ENCODE assay signal across 8 cellular contexts in genomic region chr6:8983202-8983688, GRCh38.
DNase-seq lines count a peak whose midpoint lies in the region; ATAC-seq, FAIRE-seq and TF ChIP-seq lines count a peak whose summit lies in the region.

No MANE protein-coding gene starts in this region.

- POLR2A ChIA-PET in HepG2 (lab: Yijun Ruan, JAX): interaction anchor here (1.0 kb wide), 1 partner anchor 1451 kb away, joined by 3 read pairs; no protein-coding TSS in a partner anchor

- H3K4me3 ChIP-seq in BE2C (ENCODE audit: low read depth, low read length): no peak overlapping the region
- H3K4me3 ChIP-seq in choroid plexus epithelial cell (ENCODE audit: low read depth, low read length): no peak overlapping the region
- no peak overlapping the region for H3K4me3 ChIP-seq in HepG2 (replicated peaks in 1 of 3; ENCODE audit: insufficient read depth in 1 of 3, low read depth in 2 of 3, low read length in 3 of 3)

- in situ Hi-C loops in HepG2 (cut with HindIII; ENCODE audit: extremely low pct_ligation_motif_present, low pct_unique_long_range_greater_than_20kb): loop anchor here (10.0 to 25.0 kb wide), 2 partner anchors 429 to 1452 kb away; no protein-coding TSS in a partner anchor

- no peak overlapping the region for H3K27ac ChIP-seq in HepG2 (ENCODE audit: extremely low read length, insufficient read depth, low read length)

- intact Hi-C loops in HepG2 (cut with micrococcal nuclease; ENCODE audit: unreplicated experiment): loop anchor here (1.0 kb wide), 2 partner anchors 430 to 1452 kb away; no protein-coding TSS in a partner anchor

- no peak overlapping the region for H3K9ac ChIP-seq in HepG2 (ENCODE audit: insufficient read depth, low read depth, low read length)

- no peaks in the 10 kb centered on the region for H3K79me2 ChIP-seq in HepG2 (ENCODE audit: insufficient read depth, low read length)

- ATAC-seq in GM19035 (IDR thresholded peaks at IDR 0.05; ENCODE audit: unreplicated experiment): peak; percentile 99
- ATAC-seq in HG03139 (IDR thresholded peaks at IDR 0.05; ENCODE audit: unreplicated experiment): peak; percentile 99
- peak; percentile 99 for ATAC-seq in HepG2

- TF ChIP-seq EP300 in HepG2 (IDR thresholded peaks at IDR 0.05; ENCODE audit: low read depth in 2 of 2, low read length in 2 of 2): no peak
- TF ChIP-seq EP300 in HepG2 (CRISPR knock-in tag; IDR thresholded peaks at IDR 0.05; ENCODE audit: borderline replicate concordance): no peak

- TF ChIP-seq RAD21 in HepG2 (CRISPR knock-in tag; IDR thresholded peaks at IDR 0.05): peak; percentile 75

- CTCF ChIA-PET in HepG2 (lab: Yijun Ruan, JAX; ENCODE audit: low intra/inter-chr PET ratio, low total read pairs): interaction anchor here (0.8 to 2.5 kb wide), 4 partner anchors 430 to 1482 kb away, joined by 3 to 10 read pairs (median 6); no protein-coding TSS in a partner anchor

- no peak overlapping the region for H3K4me2 ChIP-seq in HepG2 (ENCODE audit: low read depth, low read length)

- peak; percentile 95 for TF ChIP-seq CTCF in BE2C (IDR thresholded peaks at IDR 0.05; ENCODE audit: low read depth, low read length)
- peak; percentile 98 for TF ChIP-seq CTCF in choroid plexus epithelial cell (conservative IDR thresholded peaks at IDR 0.05; ENCODE audit: low read depth, low read length)
- peak; percentile 93 for TF ChIP-seq CTCF in HepG2 (CRISPR knock-in tag; IDR thresholded peaks at IDR 0.05)

- peak; percentile 77 for FAIRE-seq in HepG2 (lab: Jason Lieb, UNC)

- H3K36me3 ChIP-seq in BE2C: no peaks in the 10 kb centered on the region
- no peaks in the 10 kb centered on the region for H3K36me3 ChIP-seq in HepG2 (replicated peaks in 1 of 2; ENCODE audit: control insufficient read depth in 1 of 2, insufficient read depth in 2 of 2, low read length in 2 of 2)

- no peak for TF ChIP-seq POLR2A in HepG2 (IDR thresholded peaks at IDR 0.05; ENCODE audit: insufficient read depth in 1 of 2, low read depth in 2 of 2, low read length in 2 of 2)

- no peaks in the 10 kb centered on the region for H4K20me1 ChIP-seq in HepG2 (ENCODE audit: insufficient read depth, low read length)

- H3K4me1 ChIP-seq in BE2C (no peaks in the 10 kb centered on the region), HepG2 (ENCODE audit: insufficient read depth, low read length) (no peaks in the 10 kb centered on the region)

- DNase-seq in BE2C (peak; percentile 47), NCI-H226 (peak; percentile 59), choroid plexus epithelial cell (ENCODE audit: low read depth) (peak; percentile 78), HepG2 (ENCODE audit: low spot score) (peak; percentile 45)
- DNase-seq in activated CD4-positive, CD25-positive, alpha-beta regulatory T cell treated with anti-CD3 and anti-CD28 coated beads, Interleukin-2, amount 50 U/mL, for 16 hours (ENCODE audit: low read depth, low spot score): peak; percentile 19
- DNase-seq in stimulated activated CD4-positive, alpha-beta T cell treated with anti-CD3 and anti-CD28 coated beads, TNF-alpha, amount 100 ng/mL, for 24 hours (ENCODE audit: low read depth in 3 of 3): peak; percentile 3 to 49 (median 17)

- WGBS in HepG2 (ENCODE audit: low lambda C conversion rate): 2% methylated on average over 10 of the region's 10 CpGs

- no peak overlapping the region for H2AFZ ChIP-seq in HepG2 (ENCODE audit: low read length)

- no peaks in the 10 kb centered on the region for H3K27me3 ChIP-seq in BE2C
- no peaks in the 10 kb centered on the region for H3K27me3 ChIP-seq in HepG2 (ENCODE audit: control insufficient read depth in 1 of 2, insufficient read depth in 2 of 2, low read length in 2 of 2)

- no TSS peak for BruUV-seq in HepG2 (replicated peaks; lab: Mats Ljungman, UMichigan)

- H3K9me3 ChIP-seq in BE2C (no peaks in the 10 kb centered on the region), HepG2 (ENCODE audit: low read length) (no peaks in the 10 kb centered on the region)

TF ChIP-seq in HepG2, 621 proteins besides CTCF, POLR2A, EP300 and RAD21:
- TF ChIP-seq BHLHE40 (IDR thresholded peaks at IDR 0.05; ENCODE audit: low read length) (0 out of 2 replicates have a peak, but pooled peaks have one; percentile 10), ZNF501 (CRISPR knock-in tag; IDR thresholded peaks at IDR 0.05) (peak; percentile 46; the same call in 1 of the 2 replicates), ZSCAN25 (CRISPR knock-in tag; IDR thresholded peaks at IDR 0.05) (no peak), ZNF598 (CRISPR knock-in tag; IDR thresholded peaks at IDR 0.05; ENCODE audit: borderline replicate concordance) (0 out of 2 replicates have a peak, but pooled peaks have one; percentile 51), CEBPB (IDR thresholded peaks at IDR 0.05; ENCODE audit: borderline replicate concordance, low read depth, low read length) (0 out of 2 replicates have a peak, but pooled peaks have one; percentile 7), SMC3 (IDR thresholded peaks at IDR 0.05; ENCODE audit: low read length) (peak; percentile 58), ZFP36 (IDR thresholded peaks at IDR 0.05; ENCODE audit: borderline replicate concordance, low read depth, low read length, partially characterized antibody) (peak; percentile 58), ZNF784 (CRISPR knock-in tag; IDR thresholded peaks at IDR 0.05; ENCODE audit: borderline replicate concordance) (0 out of 2 replicates have a peak, but pooled peaks have one; percentile 31), CREB1 (IDR thresholded peaks at IDR 0.05) (no peak), CREB1 (CRISPR knock-in tag; IDR thresholded peaks at IDR 0.05) (0 out of 2 replicates have a peak, but pooled peaks have one; percentile 34), STAG1 (CRISPR knock-in tag; IDR thresholded peaks at IDR 0.05) (peak; percentile 87)
- TF ChIP-seq, protein P1, sequence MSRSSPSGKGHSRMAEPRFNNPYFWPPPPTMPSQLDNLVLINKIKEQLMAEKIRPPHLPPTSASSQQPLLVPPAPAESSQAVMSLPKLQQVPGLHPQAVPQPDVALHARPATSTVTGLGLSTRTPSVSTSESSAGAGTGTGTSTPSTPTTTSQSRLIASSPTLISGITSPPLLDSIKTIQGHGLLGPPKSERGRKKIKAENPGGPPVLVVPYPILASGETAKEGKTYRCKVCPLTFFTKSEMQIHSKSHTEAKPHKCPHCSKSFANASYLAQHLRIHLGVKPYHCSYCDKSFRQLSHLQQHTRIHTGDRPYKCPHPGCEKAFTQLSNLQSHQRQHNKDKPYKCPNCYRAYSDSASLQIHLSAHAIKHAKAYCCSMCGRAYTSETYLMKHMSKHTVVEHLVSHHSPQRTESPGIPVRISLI (CRISPR knock-in tag; IDR thresholded peaks at IDR 0.05; ENCODE audit: borderline replicate concordance): no peak
- TF ChIP-seq, protein P2, sequence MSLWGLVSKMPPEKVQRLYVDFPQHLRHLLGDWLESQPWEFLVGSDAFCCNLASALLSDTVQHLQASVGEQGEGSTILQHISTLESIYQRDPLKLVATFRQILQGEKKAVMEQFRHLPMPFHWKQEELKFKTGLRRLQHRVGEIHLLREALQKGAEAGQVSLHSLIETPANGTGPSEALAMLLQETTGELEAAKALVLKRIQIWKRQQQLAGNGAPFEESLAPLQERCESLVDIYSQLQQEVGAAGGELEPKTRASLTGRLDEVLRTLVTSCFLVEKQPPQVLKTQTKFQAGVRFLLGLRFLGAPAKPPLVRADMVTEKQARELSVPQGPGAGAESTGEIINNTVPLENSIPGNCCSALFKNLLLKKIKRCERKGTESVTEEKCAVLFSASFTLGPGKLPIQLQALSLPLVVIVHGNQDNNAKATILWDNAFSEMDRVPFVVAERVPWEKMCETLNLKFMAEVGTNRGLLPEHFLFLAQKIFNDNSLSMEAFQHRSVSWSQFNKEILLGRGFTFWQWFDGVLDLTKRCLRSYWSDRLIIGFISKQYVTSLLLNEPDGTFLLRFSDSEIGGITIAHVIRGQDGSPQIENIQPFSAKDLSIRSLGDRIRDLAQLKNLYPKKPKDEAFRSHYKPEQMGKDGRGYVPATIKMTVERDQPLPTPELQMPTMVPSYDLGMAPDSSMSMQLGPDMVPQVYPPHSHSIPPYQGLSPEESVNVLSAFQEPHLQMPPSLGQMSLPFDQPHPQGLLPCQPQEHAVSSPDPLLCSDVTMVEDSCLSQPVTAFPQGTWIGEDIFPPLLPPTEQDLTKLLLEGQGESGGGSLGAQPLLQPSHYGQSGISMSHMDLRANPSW (CRISPR knock-in tag; IDR thresholded peaks at IDR 0.05; ENCODE audit: borderline replicate concordance): no peak
- TF ChIP-seq, protein P3, sequence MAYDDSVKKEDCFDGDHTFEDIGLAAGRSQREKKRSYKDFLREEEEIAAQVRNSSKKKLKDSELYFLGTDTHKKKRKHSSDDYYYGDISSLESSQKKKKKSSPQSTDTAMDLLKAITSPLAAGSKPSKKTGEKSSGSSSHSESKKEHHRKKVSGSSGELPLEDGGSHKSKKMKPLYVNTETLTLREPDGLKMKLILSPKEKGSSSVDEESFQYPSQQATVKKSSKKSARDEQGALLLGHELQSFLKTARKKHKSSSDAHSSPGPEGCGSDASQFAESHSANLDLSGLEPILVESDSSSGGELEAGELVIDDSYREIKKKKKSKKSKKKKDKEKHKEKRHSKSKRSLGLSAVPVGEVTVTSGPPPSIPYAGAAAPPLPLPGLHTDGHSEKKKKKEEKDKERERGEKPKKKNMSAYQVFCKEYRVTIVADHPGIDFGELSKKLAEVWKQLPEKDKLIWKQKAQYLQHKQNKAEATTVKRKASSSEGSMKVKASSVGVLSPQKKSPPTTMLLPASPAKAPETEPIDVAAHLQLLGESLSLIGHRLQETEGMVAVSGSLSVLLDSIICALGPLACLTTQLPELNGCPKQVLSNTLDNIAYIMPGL (CRISPR knock-in tag; IDR thresholded peaks at IDR 0.05; ENCODE audit: borderline replicate concordance in 1 of 2, low read depth in 1 of 2): peak in 1 of 2 experiments; percentile 39; a peak in 1 of 4 replicates
TF ChIP-seq in HepG2: peak in this region for 10.

Comparison
In these comparisons a context has a peak if more than half of its experiments do, and no peak if none do; other contexts are left out.
1. DNase-seq: peak in every context shown above with its lines; median percentile 78 in choroid plexus epithelial cell; 59 in NCI-H226; 47 in BE2C; 45 in HepG2; 19 in activated CD4-positive, CD25-positive, alpha-beta regulatory T cell treated with anti-CD3 and anti-CD28 coated beads, Interleukin-2, amount 50 U/mL, for 16 hours; 17 in stimulated activated CD4-positive, alpha-beta T cell treated with anti-CD3 and anti-CD28 coated beads, TNF-alpha, amount 100 ng/mL, for 24 hours.